Comparison of ENCODE assay signal across 11 cellular contexts in genomic region chr7:120550494-120551048, GRCh38.
A peak's percentile ranks its signal among the peaks of the same experiment; 100 is the strongest.
DNase-seq lines count a peak whose midpoint lies in the region; ATAC-seq and TF ChIP-seq lines count a peak whose summit lies in the region.
"Had no signal": no experiment of that assay in that cellular context is flagged by ENCODE, and none has a peak within 500 bp of the region (broad histone marks: within the 10 kb centered on the region; RNA-seq: fewer than 3 reads in every experiment).

No MANE protein-coding gene starts in this region.

- POLR2A ChIA-PET in CD4-positive, alpha-beta memory T cell (lab: Charles Lee; ENCODE audit: partially characterized antibody) = no interaction called here

- H3K36me3 Mint-ChIP-seq in CD4-positive, alpha-beta memory T cell = no peaks in the 10 kb centered on the region

- peak overlapping the region; percentile 86 for H3K27ac ChIP-seq in HUES48 (ENCODE audit: low read depth, low read length)
- H3K27ac ChIP-seq in CD4-positive, alpha-beta memory T cell (ENCODE audit: low read depth, low read length) = no peak overlapping the region

- intact Hi-C loops in CD4-positive, alpha-beta memory T cell (cut with micrococcal nuclease) = no loop called here

- H3K4me3 ChIP-seq in AG10803 (ENCODE audit: low read length) (no peak overlapping the region), HUES48 (ENCODE audit: low read depth, low read length) (no peak overlapping the region; the same call in 1 of the 2 replicates), astrocyte of the spinal cord (ENCODE audit: low read depth, low read length) (no peak overlapping the region)
- no peak overlapping the region for H3K4me3 ChIP-seq in CD4-positive, alpha-beta memory T cell (ENCODE audit: low read length in 2 of 2)

- no peak overlapping the region for H3K4me3 Mint-ChIP-seq in CD4-positive, alpha-beta memory T cell

- no peaks in the 10 kb centered on the region for H3K27me3 ChIP-seq in HUES48 (ENCODE audit: control insufficient read depth, insufficient read depth, low read length)
- no peaks in the 10 kb centered on the region for H3K27me3 ChIP-seq in CD4-positive, alpha-beta memory T cell (ENCODE audit: insufficient read depth, low read length)
- H3K27me3 ChIP-seq: BE2C had no signal

- H3K4me1 Mint-ChIP-seq in CD4-positive, alpha-beta memory T cell = peaks cover 0 to 2% (median 0%) of the 10 kb centered on the region in 4 donors

- CTCF ChIA-PET in CD4-positive, alpha-beta memory T cell (lab: Charles Lee; ENCODE audit: partially characterized antibody) = no interaction called here

- H3K9me3 ChIP-seq in HUES48 (ENCODE audit: control insufficient read depth, insufficient read depth, low read length) = no peaks in the 10 kb centered on the region
- no peaks in the 10 kb centered on the region for H3K9me3 ChIP-seq in CD4-positive, alpha-beta memory T cell (ENCODE audit: control insufficient read depth in 1 of 2, low read length in 2 of 2)
- H3K9me3 ChIP-seq: BE2C had no signal

- H3K9me3 Mint-ChIP-seq in CD4-positive, alpha-beta memory T cell = peaks cover 0 to 4% (median 0%) of the 10 kb centered on the region in 8 donors

- H3K27me3 Mint-ChIP-seq in CD4-positive, alpha-beta memory T cell = no peaks in the 10 kb centered on the region

- DNase-seq in AG10803 (ENCODE audit: low read depth) (peak; percentile 4), astrocyte of the spinal cord (ENCODE audit: low read depth, low spot score) (peak; percentile 63), ureter (ENCODE audit: low spot score) (no peak), AML-193 (lab: John Stamatoyannopoulos, UW) (no peak)
- no peak for DNase-seq in CD4-positive, alpha-beta memory T cell
- DNase-seq in stimulated activated CD4-positive, alpha-beta T cell treated with anti-CD3 and anti-CD28 coated beads, Interleukin-15, amount 100 ng/mL, for 24 hours = no peak
- DNase-seq: activated T-cell treated with anti-CD3 and anti-CD28 coated beads, Interleukin-2, amount 50 U/mL, for 1 hour; BE2C; T-helper 9 cell had no signal

- in situ Hi-C loops in astrocyte of the spinal cord (cut with HindIII; ENCODE audit: low sequenced_read_pairs) = no loop called here

- no peak overlapping the region for H3K27ac Mint-ChIP-seq in CD4-positive, alpha-beta memory T cell

- H3K36me3 ChIP-seq in HUES48 (ENCODE audit: control insufficient read depth, insufficient read depth, low read length) = no peaks in the 10 kb centered on the region
- H3K36me3 ChIP-seq in CD4-positive, alpha-beta memory T cell (ENCODE audit: insufficient read depth, low read length) = no peaks in the 10 kb centered on the region
- H3K36me3 ChIP-seq: BE2C had no signal

- ATAC-seq in GM18909 (IDR thresholded peaks at IDR 0.05; ENCODE audit: poor library complexity, unreplicated experiment) = peak; percentile 39

- TF ChIP-seq CTCF in AG10803 (conservative IDR thresholded peaks at IDR 0.05; ENCODE audit: low read length) (no peak), astrocyte of the spinal cord (IDR thresholded peaks at IDR 0.05; ENCODE audit: low read depth, low read length) (no peak)

- H3K9ac ChIP-seq in HUES48 (ENCODE audit: low read depth, low read length) = no peak overlapping the region

- H3K4me1 ChIP-seq in HUES48 (ENCODE audit: control insufficient read depth, insufficient read depth, low read length) = peaks cover 35% of the 10 kb centered on the region
- H3K4me1 ChIP-seq in CD4-positive, alpha-beta memory T cell (ENCODE audit: insufficient read depth, low read length) = no peaks in the 10 kb centered on the region
- H3K4me1 ChIP-seq: BE2C had no signal

Comparison
In these comparisons a context has a peak if more than half of its experiments do, and no peak if none do; other contexts are left out.
1. DNase-seq: peak in AG10803 (single experiment) and astrocyte of the spinal cord (single experiment); none in ureter (single experiment), AML-193 (0 of 2), CD4-positive, alpha-beta memory T cell (0 of 5) and stimulated activated CD4-positive, alpha-beta T cell treated with anti-CD3 and anti-CD28 coated beads, Interleukin-15, amount 100 ng/mL, for 24 hours (single experiment).